8 cellular contexts compared by ENCODE assay signal in genomic region chr4:151408380-151408629, GRCh38.
DNase-seq lines count a peak whose midpoint lies in the region; ATAC-seq and TF ChIP-seq lines count a peak whose summit lies in the region.

No MANE protein-coding gene starts in this region.

- H3K27ac ChIP-seq in RWPE2 (ENCODE audit: poor library complexity, severe bottlenecking) (peak overlapping the region; percentile 80), skin epidermis (peak overlapping the region; percentile 6 to 89 (median 80))

- no peaks in the 10 kb centered on the region for H3K36me3 Mint-ChIP-seq in activated T-cell treated with anti-CD3 and anti-CD28 coated beads, Interleukin-2, amount 50 U/mL, for 24 hours (ENCODE audit: low read depth)

- peak overlapping the region; percentile 71 for H3K27ac Mint-ChIP-seq in activated T-cell treated with anti-CD3 and anti-CD28 coated beads, Interleukin-2, amount 50 U/mL, for 24 hours

- H3K9me3 ChIP-seq in RWPE2 (ENCODE audit: severe bottlenecking) = no peaks in the 10 kb centered on the region

- H3K4me1 Mint-ChIP-seq in activated T-cell treated with anti-CD3 and anti-CD28 coated beads, Interleukin-2, amount 50 U/mL, for 24 hours (ENCODE audit: low read depth) = peaks cover 24% of the 10 kb centered on the region

- no peaks in the 10 kb centered on the region for H3K36me3 ChIP-seq in RWPE2 (ENCODE audit: low read depth)

- peaks cover 44% of the 10 kb centered on the region for H3K27me3 Mint-ChIP-seq in activated T-cell treated with anti-CD3 and anti-CD28 coated beads, Interleukin-2, amount 50 U/mL, for 24 hours

- TF ChIP-seq CTCF in RWPE2 (IDR thresholded peaks at IDR 0.05; ENCODE audit: poor library complexity, severe bottlenecking) = peak; percentile 7

- H3K27me3 ChIP-seq in RWPE2 (ENCODE audit: insufficient read depth, poor library complexity, severe bottlenecking) = no peaks in the 10 kb centered on the region

- DNase-seq in activated T-cell treated with anti-CD3 and anti-CD28 coated beads, Interleukin-2, amount 50 U/mL, for 24 hours = no peak
- DNase-seq in activated T-cell treated with anti-CD3 and anti-CD28 coated beads, Interleukin-2, amount 50 U/mL, for 48 hours = no peak
- DNase-seq in RWPE2 (ENCODE audit: low spot score) (no peak), germinal center (ENCODE audit: low spot score) (peak; percentile 12), DMS53 treated with DMSO at 0.1 percent for 48 hours (lab: John Stamatoyannopoulos, UW; ENCODE audit: unreplicated experiment) (no peak), NCI-H2107 treated with DMSO at 0.1 percent for 48 hours (lab: John Stamatoyannopoulos, UW; ENCODE audit: unreplicated experiment) (no peak)

- H3K4me3 ChIP-seq in RWPE2 (ENCODE audit: severe bottlenecking) = peak overlapping the region; percentile 83
- peak overlapping the region; percentile 36 to 58 (median 46) for H3K4me3 ChIP-seq in skin epidermis

- no peaks in the 10 kb centered on the region for H3K9me3 Mint-ChIP-seq in activated T-cell treated with anti-CD3 and anti-CD28 coated beads, Interleukin-2, amount 50 U/mL, for 24 hours

- peaks cover 13% of the 10 kb centered on the region for H3K4me1 ChIP-seq in RWPE2 (ENCODE audit: insufficient read depth, poor library complexity, severe bottlenecking)

- peak overlapping the region; percentile 79 for H3K4me3 Mint-ChIP-seq in activated T-cell treated with anti-CD3 and anti-CD28 coated beads, Interleukin-2, amount 50 U/mL, for 24 hours

- no peak for ATAC-seq in RWPE2 (ENCODE audit: low read depth)
- no peak for ATAC-seq in HG03196 (IDR thresholded peaks at IDR 0.05; ENCODE audit: unreplicated experiment)
